8 cellular contexts compared by ENCODE assay signal in genomic region chr2:144510206-144510991, GRCh38. TPM values are rescaled to one million over a fixed set of nuclear protein-coding genes. Genes with fewer than 3 reads are reported as not detected.
A peak's percentile ranks its signal among the peaks of the same experiment; 100 is the strongest.
DNase-seq lines count a peak whose midpoint lies in the region; ATAC-seq and TF ChIP-seq lines count a peak whose summit lies in the region.

No MANE protein-coding gene starts in this region.

- H3K27ac Mint-ChIP-seq in activated naive CD4-positive, alpha-beta T cell treated with anti-CD3 and anti-CD28 coated beads, Interleukin-2, amount 50 U/mL, for 72 hours = peak overlapping the region in 1 of 2 donors; percentile 54
- no peak overlapping the region for H3K27ac Mint-ChIP-seq in activated naive CD4-positive, alpha-beta T cell treated with anti-CD3 and anti-CD28 coated beads, Interleukin-2, amount 10 ng/mL, durations not matched to agents 7 days and 5 days

- H3K4me2 ChIP-seq in osteoblast (ENCODE audit: insufficient read depth, low read length) = peak overlapping the region; percentile 83

- CTCF ChIA-PET in activated naive CD4-positive, alpha-beta T cell treated with anti-CD3 and anti-CD28 coated beads, Interleukin-2, amount 10 ng/mL, durations not matched to agents 7 days and 5 days (lab: Charles Lee) = no interaction called here

- H3K4me1 ChIP-seq in osteoblast (ENCODE audit: insufficient read depth, low read length) = peaks cover 98% of the 10 kb centered on the region

- H3K4me1 Mint-ChIP-seq in activated naive CD4-positive, alpha-beta T cell treated with anti-CD3 and anti-CD28 coated beads, Interleukin-2, amount 10 ng/mL, durations not matched to agents 7 days and 5 days = peaks cover 4% of the 10 kb centered on the region

- no peak for DNase-seq in activated naive CD4-positive, alpha-beta T cell treated with anti-CD3 and anti-CD28 coated beads, Interleukin-2, amount 50 U/mL, for 72 hours (ENCODE audit: low spot score in 2 of 2)
- no peak for DNase-seq in activated naive CD4-positive, alpha-beta T cell treated with anti-CD3 and anti-CD28 coated beads, Interleukin-2, amount 10 ng/mL, durations not matched to agents 7 days and 5 days
- peak; percentile 70 for DNase-seq in fibroblast of peridontal ligament (ENCODE audit: extremely low read depth)
- DNase-seq in osteoblast (ENCODE audit: insufficient read length, low spot score, missing footprints) = no peak
- no peak for DNase-seq in DMS53 treated with DMSO at 0.1 percent for 48 hours (lab: John Stamatoyannopoulos, UW; ENCODE audit: unreplicated experiment)
- DNase-seq in hippocampal formation (lab: John Stamatoyannopoulos, UW) = no peak

- H3K36me3 Mint-ChIP-seq in activated naive CD4-positive, alpha-beta T cell treated with anti-CD3 and anti-CD28 coated beads, Interleukin-2, amount 50 U/mL, for 72 hours = no peaks in the 10 kb centered on the region
- no peaks in the 10 kb centered on the region for H3K36me3 Mint-ChIP-seq in activated naive CD4-positive, alpha-beta T cell treated with anti-CD3 and anti-CD28 coated beads, Interleukin-2, amount 10 ng/mL, durations not matched to agents 7 days and 5 days

- H3K9me3 Mint-ChIP-seq in activated naive CD4-positive, alpha-beta T cell treated with anti-CD3 and anti-CD28 coated beads, Interleukin-2, amount 50 U/mL, for 72 hours = no peaks in the 10 kb centered on the region
- H3K9me3 Mint-ChIP-seq in activated naive CD4-positive, alpha-beta T cell treated with anti-CD3 and anti-CD28 coated beads, Interleukin-2, amount 10 ng/mL, durations not matched to agents 7 days and 5 days = no peaks in the 10 kb centered on the region

- no peaks in the 10 kb centered on the region for H3K9me3 ChIP-seq in osteoblast (ENCODE audit: low read depth, low read length)

- peaks cover 64% of the 10 kb centered on the region for H3K27me3 Mint-ChIP-seq in activated naive CD4-positive, alpha-beta T cell treated with anti-CD3 and anti-CD28 coated beads, Interleukin-2, amount 10 ng/mL, durations not matched to agents 7 days and 5 days

- H3K27ac ChIP-seq in osteoblast (ENCODE audit: low read depth, low read length) = peak overlapping the region; percentile 93

- H3K4me3 Mint-ChIP-seq in activated naive CD4-positive, alpha-beta T cell treated with anti-CD3 and anti-CD28 coated beads, Interleukin-2, amount 10 ng/mL, durations not matched to agents 7 days and 5 days = no peak overlapping the region

- ATAC-seq in activated naive CD4-positive, alpha-beta T cell treated with anti-CD3 and anti-CD28 coated beads, Interleukin-2, amount 50 U/mL, for 72 hours = peak; percentile 75 to 82
- ATAC-seq in HG02981 (IDR thresholded peaks at IDR 0.05; ENCODE audit: unreplicated experiment) = peak; percentile 74
- ATAC-seq in SK-N-SH treated with all-trans-retinoic acid at 6 μM for 48 hours = peak; percentile 68

- peak overlapping the region; percentile 55 for H3K4me3 ChIP-seq in osteoblast (ENCODE audit: insufficient read depth, low read length)

- H3K36me3 ChIP-seq in osteoblast (ENCODE audit: insufficient read depth, low read length) = no peaks in the 10 kb centered on the region

- no peak overlapping the region for H2AFZ ChIP-seq in osteoblast (ENCODE audit: low read length)

- TF ChIP-seq CTCF in osteoblast (IDR thresholded peaks at IDR 0.05; ENCODE audit: extremely low read depth, low read depth, low read length) = no peak

- no peaks in the 10 kb centered on the region for H3K27me3 ChIP-seq in osteoblast (ENCODE audit: insufficient read depth, low read length)

- H4K20me1 ChIP-seq in osteoblast (ENCODE audit: insufficient read depth, low read length) = no peaks in the 10 kb centered on the region

- H3K79me2 ChIP-seq in osteoblast (ENCODE audit: insufficient read depth, low read length) = peaks cover 99% of the 10 kb centered on the region

TF ChIP-seq in SK-N-SH treated with all-trans-retinoic acid at 6 μM for 48 hours, 23 proteins besides CTCF, POLR2A, EP300 and RAD21:
- no peak for TF ChIP-seq BACH2 (CRISPR knock-in tag; IDR thresholded peaks at IDR 0.05; ENCODE audit: borderline replicate concordance)
- no peak for TF ChIP-seq TOX (CRISPR knock-in tag; IDR thresholded peaks at IDR 0.05; ENCODE audit: borderline replicate concordance)
- TF ChIP-seq ZNF8 (CRISPR knock-in tag; IDR thresholded peaks at IDR 0.05) = peak; percentile 34; the same call in 1 of the 2 replicates
- no peak for TF ChIP-seq ARNTL (CRISPR knock-in tag; IDR thresholded peaks at IDR 0.05; ENCODE audit: borderline replicate concordance, low read depth)
- TF ChIP-seq ZNF70 (CRISPR knock-in tag; IDR thresholded peaks at IDR 0.05) = no peak
- peak; percentile 81; the same call in 1 of the 2 replicates for TF ChIP-seq CSDC2 (CRISPR knock-in tag; IDR thresholded peaks at IDR 0.05)
- TF ChIP-seq RARB (CRISPR knock-in tag; IDR thresholded peaks at IDR 0.05) = no peak
- no peak for TF ChIP-seq ZC3H10 (CRISPR knock-in tag; IDR thresholded peaks at IDR 0.05)
- no peak for TF ChIP-seq CREB5 (CRISPR knock-in tag; IDR thresholded peaks at IDR 0.05; ENCODE audit: low read depth)
- no peak for TF ChIP-seq PATZ1 (CRISPR knock-in tag; IDR thresholded peaks at IDR 0.05; ENCODE audit: borderline replicate concordance)
- TF ChIP-seq ZFP30 (CRISPR knock-in tag; IDR thresholded peaks at IDR 0.05) = no peak
- no peak for TF ChIP-seq POU6F1 (CRISPR knock-in tag; IDR thresholded peaks at IDR 0.05; ENCODE audit: borderline replicate concordance, low read depth)

RNA-seq across cellular contexts. Expression of gene ZEB2, which starts 9.5 kb away (rescaled TPM):
- total RNA-seq in activated naive CD4-positive, alpha-beta T cell treated with anti-CD3 and anti-CD28 coated beads, Interleukin-2, amount 50 U/mL, for 72 hours = 1 to 10 TPM; 4.1 to 6.1 TPM
- 119 and 128 TPM in 2 replicates for total RNA-seq in osteoblast

Comparison
In these comparisons a context has a peak if more than half of its experiments do, and no peak if none do; other contexts are left out.
1. RNA of gene ZEB2, which starts 9.5 kb away (total RNA-seq): 119 to 128 TPM in osteoblast; 4.1 to 6.1 TPM in activated naive CD4-positive, alpha-beta T cell treated with anti-CD3 and anti-CD28 coated beads, Interleukin-2, amount 50 U/mL, for 72 hours; every median in the first group is over 10 times any median in the second.
2. Peak in every context shown above with its lines, with median percentiles within 50 percentile points of each other: ATAC-seq.